Comparison of ENCODE assay signal across 1 cellular context in genomic region chr5:74326571-74327338, GRCh38.
TF ChIP-seq lines count a peak whose summit lies in the region.

No MANE protein-coding gene starts in this region.

TF ChIP-seq in K562, 482 proteins besides CTCF, POLR2A, EP300 and RAD21 (continued from another document):
- no peak for TF ChIP-seq NR0B1 (IDR thresholded peaks at IDR 0.05; ENCODE audit: partially characterized antibody)
- no peak for TF ChIP-seq SREBF2 (CRISPR knock-in tag; IDR thresholded peaks at IDR 0.05)
- no peak for TF ChIP-seq STAT5B (CRISPR knock-in tag; IDR thresholded peaks at IDR 0.05)
- TF ChIP-seq CUX1 (CRISPR knock-in tag; IDR thresholded peaks at IDR 0.05) = no peak
- TF ChIP-seq TRIM24 (IDR thresholded peaks at IDR 0.05) = no peak
- TF ChIP-seq TCF3 (CRISPR knock-in tag; IDR thresholded peaks at IDR 0.05) = peak; percentile 32; the same call in 1 of the 2 replicates
- peak; percentile 90 for TF ChIP-seq LEF1 (IDR thresholded peaks at IDR 0.05)
- TF ChIP-seq TEAD1 (CRISPR knock-in tag; IDR thresholded peaks at IDR 0.05) = peak; percentile 54 to 62; a peak in 2 of 4 replicates
- TF ChIP-seq GABPB1 (CRISPR knock-in tag; IDR thresholded peaks at IDR 0.05) = 0 out of 2 replicates have a peak, but pooled peaks have one; percentile 41
TF ChIP-seq in K562: peak in this region for 33.
